Comparison of ENCODE assay signal across 21 cellular contexts in the genomic region with DNA sequence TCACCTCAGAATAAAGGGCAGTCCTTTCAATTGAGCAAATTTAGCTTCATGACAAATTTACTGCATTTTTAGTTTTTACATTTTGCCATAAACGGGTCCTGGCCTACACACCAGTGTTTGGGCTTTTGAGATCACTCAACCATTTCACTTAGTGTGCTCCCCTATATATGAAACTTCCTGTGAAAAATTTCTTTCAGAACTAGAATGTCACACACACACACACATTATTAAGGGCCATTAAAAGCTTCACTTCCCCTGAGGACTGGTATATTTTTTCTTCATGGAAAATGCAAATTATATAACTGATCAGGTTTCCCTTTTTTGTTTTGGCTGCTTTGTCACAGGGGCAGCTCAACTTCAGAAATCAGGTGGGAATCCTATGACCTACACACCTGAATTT.
"Had no signal": no experiment of that assay in that cellular context is flagged by ENCODE, and none has a peak within 500 bp of the region (broad histone marks: within the 10 kb centered on the region; RNA-seq: fewer than 3 reads in every experiment).

No MANE protein-coding gene starts in this region.

- H3K9me3 ChIP-seq: psoas muscle, spleen, stomach, thoracic aorta, transverse colon had no signal

- H3K27me3 ChIP-seq: spleen, stomach, transverse colon had no signal

- H3K4me1 Mint-ChIP-seq: naive thymus-derived CD4-positive, alpha-beta T cell; nephron progenitor cell had no signal

- H3K27me3 Mint-ChIP-seq: naive thymus-derived CD4-positive, alpha-beta T cell had no signal

- FAIRE-seq: frontal cortex had no signal

- H3K9me3 Mint-ChIP-seq: nephron progenitor cell had no signal

- H3K4me3 Mint-ChIP-seq: naive thymus-derived CD4-positive, alpha-beta T cell; nephron progenitor cell had no signal

- ATAC-seq: esophagus mucosa; naive thymus-derived CD4-positive, alpha-beta T cell; psoas muscle; sciatic nerve had no signal

- DNase-seq: cortex of kidney; dorsolateral prefrontal cortex; effector CD8-positive, alpha-beta T cell; islet precursor cell; mammary epithelial cell; naive thymus-derived CD4-positive, alpha-beta T cell; nephron progenitor cell; psoas muscle; retina; spleen; stimulated activated CD4-positive, alpha-beta T cell treated with anti-CD3 and anti-CD28 coated beads, Interleukin-15, amount 100 ng/mL, for 24 hours; stimulated activated CD4-positive, alpha-beta T cell treated with anti-CD3 and anti-CD28 coated beads, Interleukin-1b, Interleukin-23, amount 100 ng/mL, for 48 hours; stimulated activated CD4-positive, alpha-beta T cell treated with anti-CD3 and anti-CD28 coated beads, Interleukin-4, amount 100 ng/mL, for 24 hours; stimulated activated naive CD4-positive, alpha-beta T cell; stomach; substantia nigra; transverse colon had no signal

- H3K4me1 ChIP-seq: psoas muscle, spleen, stomach, transverse colon had no signal

- H3K4me3 ChIP-seq: dorsolateral prefrontal cortex, psoas muscle, spleen, stomach, thoracic aorta, transverse colon had no signal

- H3K36me3 ChIP-seq: thoracic aorta, transverse colon had no signal

- H3K27ac ChIP-seq: dorsolateral prefrontal cortex, psoas muscle, spleen, stomach, thoracic aorta, transverse colon had no signal

- H3K27ac Mint-ChIP-seq: naive thymus-derived CD4-positive, alpha-beta T cell; nephron progenitor cell had no signal
